ENCODE assay signal across 40 cellular contexts in genomic region chr3:14592836-14593235, GRCh38. TPM values are rescaled to one million over a fixed set of nuclear protein-coding genes. Genes with fewer than 3 reads are reported as not detected.
"Had no signal": no experiment of that assay in that cellular context is flagged by ENCODE, and none has a peak within 500 bp of the region (broad histone marks: within the 10 kb centered on the region; RNA-seq: fewer than 3 reads in every experiment).

No MANE protein-coding gene starts in this region.

- H3K27ac ChIP-seq: adrenal gland, ascending aorta, body of pancreas, brain microvascular endothelial cell, breast epithelium, cardiac muscle cell had no signal

- FAIRE-seq: astrocyte, bronchial epithelial cell had no signal

- H3K36me3 ChIP-seq: adrenal gland, ascending aorta, brain microvascular endothelial cell, breast epithelium, cardiac muscle cell had no signal

- H3K4me3 Mint-ChIP-seq: activated naive CD4-positive, alpha-beta T cell treated with anti-CD3 and anti-CD28 coated beads for 36 hours; activated naive CD4-positive, alpha-beta T cell treated with anti-CD3 and anti-CD28 coated beads, Interleukin-2, amount 10 ng/mL, durations not matched to agents 7 days and 5 days; activated naive CD4-positive, alpha-beta T cell treated with anti-CD3 and anti-CD28 coated beads, Interleukin-2, amount 50 U/mL, for 24 hours; activated naive CD8-positive, alpha-beta T cell; activated naive CD8-positive, alpha-beta T cell treated with anti-CD3 and anti-CD28 coated beads for 36 hours; activated naive CD8-positive, alpha-beta T cell treated with anti-CD3 and anti-CD28 coated beads, Interleukin-2, amount 10 ng/mL, durations not matched to agents 7 days and 5 days; activated naive CD8-positive, alpha-beta T cell treated with anti-CD3 and anti-CD28 coated beads, Interleukin-2, amount 50 U/mL, for 24 hours; activated T-cell treated with anti-CD3 and anti-CD28 coated beads, Interleukin-2, amount 50 U/mL, for 24 hours; activated T-cell treated with anti-CD3 and anti-CD28 coated beads, Interleukin-2, amount 50 U/mL, for 4 hours; activated T-cell treated with anti-CD3 and anti-CD28 coated beads, Interleukin-2, amount 50 U/mL, for 72 hours; activated T-helper 1 cell treated with anti-CD3 and anti-CD28 coated beads, Interleukin-12 subunit alpha, Interleukin-12 subunit beta, Interleukin-2, Interleukin-4 antibody, amounts not matched to agents 30 ng/mL and 10 ng/mL and 1 ng/mL, durations not matched to agents 14 hours and 24 hours and 36 hours; activated T-helper 17 cell treated with anti-CD3 and anti-CD28 coated beads, Interleukin-2, amount 50 U/mL, for 72 hours; brain; central memory CD8-positive, alpha-beta T cell had no signal

- H3K36me3 Mint-ChIP-seq: activated naive CD4-positive, alpha-beta T cell treated with anti-CD3 and anti-CD28 coated beads, Interleukin-2, amount 10 ng/mL, durations not matched to agents 7 days and 5 days; activated naive CD4-positive, alpha-beta T cell treated with anti-CD3 and anti-CD28 coated beads, Interleukin-2, amount 50 U/mL, for 24 hours; activated naive CD4-positive, alpha-beta T cell treated with anti-CD3 and anti-CD28 coated beads, Interleukin-2, amount 50 U/mL, for 72 hours; activated naive CD8-positive, alpha-beta T cell; activated naive CD8-positive, alpha-beta T cell treated with anti-CD3 and anti-CD28 coated beads for 36 hours; activated naive CD8-positive, alpha-beta T cell treated with anti-CD3 and anti-CD28 coated beads, Interleukin-2, amount 10 ng/mL, durations not matched to agents 7 days and 5 days; brain had no signal

- H3K4me1 ChIP-seq: adrenal gland, ascending aorta, body of pancreas, breast epithelium had no signal

- H3K27ac Mint-ChIP-seq: activated naive CD4-positive, alpha-beta T cell treated with anti-CD3 and anti-CD28 coated beads for 36 hours; activated naive CD4-positive, alpha-beta T cell treated with anti-CD3 and anti-CD28 coated beads, Interleukin-2, amount 10 ng/mL, durations not matched to agents 7 days and 5 days; activated naive CD4-positive, alpha-beta T cell treated with anti-CD3 and anti-CD28 coated beads, Interleukin-2, amount 50 U/mL, for 72 hours; activated naive CD8-positive, alpha-beta T cell; activated naive CD8-positive, alpha-beta T cell treated with anti-CD3 and anti-CD28 coated beads for 36 hours; activated naive CD8-positive, alpha-beta T cell treated with anti-CD3 and anti-CD28 coated beads, Interleukin-2, amount 10 ng/mL, durations not matched to agents 7 days and 5 days; activated naive CD8-positive, alpha-beta T cell treated with anti-CD3 and anti-CD28 coated beads, Interleukin-2, amount 50 U/mL, for 24 hours; activated T-cell treated with anti-CD3 and anti-CD28 coated beads, Interleukin-2, amount 50 U/mL, for 24 hours; activated T-cell treated with anti-CD3 and anti-CD28 coated beads, Interleukin-2, amount 50 U/mL, for 72 hours; activated T-helper 1 cell treated with anti-CD3 and anti-CD28 coated beads, Interleukin-12 subunit alpha, Interleukin-12 subunit beta, Interleukin-2, Interleukin-4 antibody, amounts not matched to agents 30 ng/mL and 10 ng/mL and 1 ng/mL, durations not matched to agents 14 hours and 24 hours and 36 hours; activated T-helper 17 cell treated with anti-CD3 and anti-CD28 coated beads, Interleukin-2, amount 50 U/mL, for 72 hours; activated T-helper 2 cell treated with anti-CD3 and anti-CD28 coated beads, Interferon-gamma antibody, Interleukin-2, Interleukin-4, amounts not matched to agents 10 μg/mL and 5 μg/mL and 100 μg/mL, durations not matched to agents 14 hours and 24 hours and 36 hours; brain had no signal

- H3K4me3 ChIP-seq: adrenal gland, ascending aorta, body of pancreas, breast epithelium, cardiac muscle cell had no signal

- H3K9me3 Mint-ChIP-seq: activated naive CD4-positive, alpha-beta T cell treated with anti-CD3 and anti-CD28 coated beads for 36 hours; activated naive CD4-positive, alpha-beta T cell treated with anti-CD3 and anti-CD28 coated beads, Interleukin-2, amount 10 ng/mL, durations not matched to agents 7 days and 5 days; activated naive CD4-positive, alpha-beta T cell treated with anti-CD3 and anti-CD28 coated beads, Interleukin-2, amount 50 U/mL, for 24 hours; activated naive CD4-positive, alpha-beta T cell treated with anti-CD3 and anti-CD28 coated beads, Interleukin-2, amount 50 U/mL, for 72 hours; activated naive CD8-positive, alpha-beta T cell treated with anti-CD3 and anti-CD28 coated beads for 36 hours; activated naive CD8-positive, alpha-beta T cell treated with anti-CD3 and anti-CD28 coated beads, Interleukin-2, amount 10 ng/mL, durations not matched to agents 7 days and 5 days; activated T-cell treated with anti-CD3 and anti-CD28 coated beads, Interleukin-2, amount 50 U/mL, for 24 hours; activated T-cell treated with anti-CD3 and anti-CD28 coated beads, Interleukin-2, amount 50 U/mL, for 4 hours; activated T-cell treated with anti-CD3 and anti-CD28 coated beads, Interleukin-2, amount 50 U/mL, for 72 hours; activated T-helper 1 cell treated with anti-CD3 and anti-CD28 coated beads, Interleukin-12 subunit alpha, Interleukin-12 subunit beta, Interleukin-2, Interleukin-4 antibody, amounts not matched to agents 30 ng/mL and 10 ng/mL and 1 ng/mL, durations not matched to agents 14 hours and 24 hours and 36 hours; activated T-helper 17 cell treated with anti-CD3 and anti-CD28 coated beads, Interleukin-2, amount 50 U/mL, for 72 hours; activated T-helper 2 cell treated with anti-CD3 and anti-CD28 coated beads, Interferon-gamma antibody, Interleukin-2, Interleukin-4, amounts not matched to agents 10 μg/mL and 5 μg/mL and 100 μg/mL, durations not matched to agents 14 hours and 24 hours and 36 hours; central memory CD8-positive, alpha-beta T cell had no signal

- DNase-seq: activated effector memory CD4-positive, alpha-beta T cell treated with anti-CD3 and anti-CD28 coated beads, Interleukin-2, amount 50 U/mL, for 16 hours; activated effector memory CD4-positive, alpha-beta T cell treated with Interleukin-2 at 50 U/mL for 16 hours; activated gamma-delta T cell; activated gamma-delta T cell treated with Interleukin-2 at 50 U/mL for 16 hours; activated naive CD4-positive, alpha-beta T cell; activated naive CD4-positive, alpha-beta T cell treated with anti-CD3 and anti-CD28 coated beads for 36 hours; activated naive CD4-positive, alpha-beta T cell treated with anti-CD3 and anti-CD28 coated beads, Interleukin-2, amount 10 ng/mL, durations not matched to agents 7 days and 5 days; activated naive CD4-positive, alpha-beta T cell treated with anti-CD3 and anti-CD28 coated beads, Interleukin-2, amount 50 U/mL, for 16 hours; activated naive CD4-positive, alpha-beta T cell treated with Interleukin-2 at 50 U/mL for 16 hours; activated naive CD8-positive, alpha-beta T cell treated with anti-CD3 and anti-CD28 coated beads for 36 hours; activated naive CD8-positive, alpha-beta T cell treated with anti-CD3 and anti-CD28 coated beads, Interleukin-2, amount 10 ng/mL, durations not matched to agents 7 days and 5 days; activated naive CD8-positive, alpha-beta T cell treated with anti-CD3 and anti-CD28 coated beads, Interleukin-2, amount 50 U/mL, for 24 hours; activated T-cell treated with anti-CD3 and anti-CD28 coated beads for 4 hours; activated T-cell treated with anti-CD3 and anti-CD28 coated beads, Interleukin-2, amount 50 U/mL, for 1 hour; activated T-cell treated with anti-CD3 and anti-CD28 coated beads, Interleukin-2, amount 50 U/mL, for 24 hours; activated T-cell treated with anti-CD3 and anti-CD28 coated beads, Interleukin-2, amount 50 U/mL, for 4 hours; activated T-cell treated with anti-CD3 and anti-CD28 coated beads, Interleukin-2, amount 50 U/mL, for 48 hours; activated T-cell treated with anti-CD3 and anti-CD28 coated beads, Interleukin-2, amount 50 U/mL, for 72 hours; adrenal gland; amniotic stem cell; amygdala; anterior cingulate cortex; body of pancreas; caudate nucleus; central memory CD4-positive, alpha-beta T cell; cerebellar nuclear complex had no signal

- H3K9me3 ChIP-seq: adrenal gland, ascending aorta, body of pancreas, breast epithelium had no signal

- H3K4me1 Mint-ChIP-seq: activated naive CD4-positive, alpha-beta T cell treated with anti-CD3 and anti-CD28 coated beads, Interleukin-2, amount 50 U/mL, for 24 hours; activated naive CD8-positive, alpha-beta T cell treated with anti-CD3 and anti-CD28 coated beads for 36 hours; activated naive CD8-positive, alpha-beta T cell treated with anti-CD3 and anti-CD28 coated beads, Interleukin-2, amount 10 ng/mL, durations not matched to agents 7 days and 5 days; activated naive CD8-positive, alpha-beta T cell treated with anti-CD3 and anti-CD28 coated beads, Interleukin-2, amount 50 U/mL, for 24 hours; activated T-helper 17 cell treated with anti-CD3 and anti-CD28 coated beads, Interleukin-2, amount 50 U/mL, for 72 hours; central memory CD8-positive, alpha-beta T cell had no signal

- H3K27me3 ChIP-seq: ascending aorta, body of pancreas, cardiac muscle cell had no signal

- ATAC-seq: activated naive CD4-positive, alpha-beta T cell treated with anti-CD3 and anti-CD28 coated beads, Interleukin-2, amount 50 U/mL, for 72 hours; activated T-cell treated with anti-CD3 and anti-CD28 coated beads, Interleukin-2, amount 50 U/mL, for 4 hours; activated T-cell treated with anti-CD3 and anti-CD28 coated beads, Interleukin-2, amount 50 U/mL, for 72 hours; activated T-helper 17 cell treated with anti-CD3 and anti-CD28 coated beads, Interleukin-2, amount 50 U/mL, for 72 hours; body of pancreas had no signal

RNA-seq across cellular contexts. Expression of gene GRIP2, which starts 52.7 kb away (rescaled TPM):
- total RNA-seq: activated naive CD4-positive, alpha-beta T cell treated with anti-CD3 and anti-CD28 coated beads for 36 hours; activated naive CD4-positive, alpha-beta T cell treated with anti-CD3 and anti-CD28 coated beads, Interleukin-2, amount 50 U/mL, for 72 hours; activated naive CD8-positive, alpha-beta T cell treated with anti-CD3 and anti-CD28 coated beads for 36 hours; activated naive CD8-positive, alpha-beta T cell treated with anti-CD3 and anti-CD28 coated beads, Interleukin-2, amount 10 ng/mL, durations not matched to agents 7 days and 5 days; activated T-cell treated with anti-CD3 and anti-CD28 coated beads, Interleukin-2, amount 50 U/mL, for 4 hours; activated T-helper 1 cell treated with anti-CD3 and anti-CD28 coated beads, Interleukin-12 subunit alpha, Interleukin-12 subunit beta, Interleukin-2, Interleukin-4 antibody, amounts not matched to agents 30 ng/mL and 10 ng/mL and 1 ng/mL, durations not matched to agents 14 hours and 24 hours and 36 hours; activated T-helper 2 cell treated with anti-CD3 and anti-CD28 coated beads, Interferon-gamma antibody, Interleukin-2, Interleukin-4, amounts not matched to agents 10 μg/mL and 5 μg/mL and 100 μg/mL, durations not matched to agents 14 hours and 24 hours and 36 hours had no signal
- polyA plus RNA-seq: cardiac muscle cell had no signal
